In the genomic region with DNA sequence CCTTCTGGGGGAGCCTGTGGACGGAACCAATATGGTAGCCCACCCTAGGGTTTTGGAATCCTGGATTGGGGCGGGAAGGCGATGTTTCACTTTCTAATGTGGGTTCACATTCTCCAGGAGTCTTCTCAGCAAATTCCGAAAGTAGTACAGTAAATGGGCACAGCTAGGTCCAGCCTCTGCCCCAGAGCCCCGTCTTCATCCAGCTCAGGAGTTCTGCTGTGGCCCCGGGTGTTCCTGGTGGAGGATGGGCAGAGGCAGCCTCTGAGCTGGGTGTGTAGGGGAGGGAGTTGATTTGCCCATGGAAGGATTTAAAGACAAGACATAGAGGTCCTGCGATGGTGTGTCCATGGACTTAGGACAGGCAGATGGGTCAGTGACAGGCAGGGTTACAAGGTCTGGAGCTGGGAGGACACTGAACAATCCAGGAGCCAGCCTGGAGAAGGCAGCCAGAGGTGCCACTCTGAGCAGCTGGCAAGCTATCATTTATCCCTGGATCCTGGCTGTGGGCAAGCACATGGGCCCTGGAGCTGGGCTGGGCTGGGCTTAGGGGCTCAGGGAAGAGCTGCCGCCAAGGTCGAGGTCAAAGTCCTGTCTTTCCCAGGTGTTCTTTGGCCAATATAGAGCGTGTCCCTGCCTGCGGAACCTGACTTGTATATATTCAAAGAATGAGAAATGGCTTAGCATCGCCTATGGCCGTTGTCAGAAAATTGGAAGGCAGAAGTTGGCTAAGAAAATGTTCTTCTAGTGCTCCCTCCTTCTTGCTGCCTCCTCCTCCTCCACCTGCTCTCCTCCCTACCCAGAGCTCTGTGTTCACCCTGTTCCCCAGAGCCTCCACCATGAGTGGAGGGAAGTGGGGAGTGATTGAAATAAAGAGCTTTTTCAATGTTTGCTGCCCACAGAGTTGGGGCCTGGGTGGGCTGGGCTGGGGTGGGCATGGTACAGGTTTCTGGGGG, we compare ENCODE assay signal across 23 cellular contexts. TPM values are rescaled to one million over a fixed set of nuclear protein-coding genes. Genes with fewer than 3 reads are reported as not detected.
DNase-seq lines count a peak whose midpoint lies in the region; ATAC-seq, FAIRE-seq and TF ChIP-seq lines count a peak whose summit lies in the region.
"Had no signal": no experiment of that assay in that cellular context is flagged by ENCODE, and none has a peak within 500 bp of the region (broad histone marks: within the 10 kb centered on the region; RNA-seq: fewer than 3 reads in every experiment).

No MANE protein-coding gene starts in this region.

- in situ Hi-C loops in Panc1 (cut with HindIII; ENCODE audit: low pct_unique_long_range_greater_than_20kb, low sequenced_read_pairs), result no loop called here
- in situ Hi-C loops in GM13977 (cut with MboI; ENCODE audit: low pct_unique_long_range_greater_than_20kb, low sequenced_read_pairs, unreplicated experiment), result no loop called here

- no peaks in the 10 kb centered on the region for H4K20me1 ChIP-seq in OCI-LY7 (ENCODE audit: insufficient read depth, low read length)

- POLR2A ChIA-PET in Panc1 (lab: Charles Lee) (interaction anchor here (0.6 kb wide), 2 partner anchors 70 to 149 kb away, joined by 4 to 6 read pairs; no protein-coding TSS in a partner anchor), OCI-LY7 (lab: Charles Lee) (interaction anchor here (0.5 kb wide), 1 partner anchor 653 kb away, joined by 4 read pairs; no protein-coding TSS in a partner anchor)

- H3K4me1 ChIP-seq in Panc1 (ENCODE audit: control insufficient read depth, insufficient read depth, low read length), result peaks cover 3% of the 10 kb centered on the region
- H3K4me1 ChIP-seq in small intestine (ENCODE audit: control insufficient read depth in 2 of 2, insufficient read depth in 1 of 2, low read depth in 1 of 2, low read length in 1 of 2), result no peaks in the 10 kb centered on the region
- H3K4me1 ChIP-seq in OCI-LY7 (ENCODE audit: insufficient read depth, low read length, poor library complexity, severe bottlenecking), result no peaks in the 10 kb centered on the region

- TF ChIP-seq CTCF in Panc1 (IDR thresholded peaks at IDR 0.05) (no peak), GM13977 (IDR thresholded peaks at IDR 0.05; ENCODE audit: extremely low read depth, insufficient read depth, missing control alignments) (no peak), OCI-LY7 (conservative IDR thresholded peaks at IDR 0.05; ENCODE audit: low read length) (no peak)

- 38 to 73% (median 50%) methylated on average over 13 of the region's 13 CpGs for WGBS in small intestine, 3 donors

- no peak overlapping the region for H3K4me2 ChIP-seq in OCI-LY7 (ENCODE audit: low read length)
- H3K4me2 ChIP-seq: KMS-11 had no signal

- peak; percentile 52; the same call in 1 of the 2 replicates for ATAC-seq in Panc1
- peak; percentile 40 for ATAC-seq in esophagus mucosa
- ATAC-seq: activated CD4-positive, alpha-beta T cell treated with anti-CD3 and anti-CD28 coated beads for 36 hours had no signal

- DNase-seq in Panc1 (ENCODE audit: low read depth, low spot score) (no peak), small intestine (peak; percentile 14), NCI-H1417 (lab: John Stamatoyannopoulos, UW) (no peak), GM13977 (ENCODE audit: low spot score) (no peak), OCI-LY7 (ENCODE audit: low spot score) (no peak)
- DNase-seq: activated CD4-positive, alpha-beta T cell treated with anti-CD3 and anti-CD28 coated beads for 36 hours; activated naive CD8-positive, alpha-beta T cell treated with anti-CD3 and anti-CD28 coated beads, Interleukin-2, amount 10 ng/mL, durations not matched to agents 7 days and 5 days; brain microvascular endothelial cell; cortex of kidney; foreskin fibroblast; GOT3; NCI-H2029; NCI-H446; NK-92 treated with Interleukin-12 subunit alpha and Interleukin-12 subunit beta, amount 100 ng/mL, for 24 hours; stomach had no signal

- no peak for FAIRE-seq in small intestine (lab: Jason Lieb, UNC)
- FAIRE-seq: TTC549 had no signal

- H3K9me3 ChIP-seq in Panc1 (ENCODE audit: control insufficient read depth, insufficient read depth, low read depth, low read length), result no peaks in the 10 kb centered on the region
- H3K9me3 ChIP-seq in small intestine (ENCODE audit: control insufficient read depth, low read depth), result no peaks in the 10 kb centered on the region
- H3K9me3 ChIP-seq in OCI-LY7 (ENCODE audit: low read length), result no peaks in the 10 kb centered on the region
- H3K9me3 ChIP-seq: stomach had no signal

- H2AFZ ChIP-seq in OCI-LY7 (ENCODE audit: low read length), result no peak overlapping the region

- BruUV-seq in Panc1 (replicated peaks; lab: Mats Ljungman, UMichigan), result no TSS peak
- no TSS peak for BruUV-seq in OCI-LY7 (replicated peaks; lab: Mats Ljungman, UMichigan)

- H3K79me2 ChIP-seq in OCI-LY7 (ENCODE audit: insufficient read depth, low read depth, low read length), result no peaks in the 10 kb centered on the region

- H3K36me3 ChIP-seq in Panc1 (ENCODE audit: control insufficient read depth, insufficient read depth, low read length) (no peaks in the 10 kb centered on the region), small intestine (ENCODE audit: control insufficient read depth in 2 of 2, insufficient read depth in 2 of 2, low read length in 2 of 2) (no peaks in the 10 kb centered on the region), OCI-LY7 (ENCODE audit: insufficient read depth, low read length) (no peaks in the 10 kb centered on the region)
- H3K36me3 ChIP-seq: brain microvascular endothelial cell, stomach had no signal

- intact Hi-C loops in Panc1 (cut with micrococcal nuclease; ENCODE audit: unreplicated experiment) (loop anchor here (1.0 kb wide), 1 partner anchor 11 kb away; no protein-coding TSS in a partner anchor), OCI-LY7 (cut with micrococcal nuclease; ENCODE audit: unreplicated experiment) (no loop called here)

- H3K27me3 ChIP-seq in Panc1 (ENCODE audit: control insufficient read depth, insufficient read depth, low read length) (peaks cover 8% of the 10 kb centered on the region), small intestine (ENCODE audit: control insufficient read depth in 2 of 2, insufficient read depth in 2 of 2, low read length in 2 of 2) (peaks cover 0 to 14% of the 10 kb centered on the region in 2 donors)

- no peaks in the 10 kb centered on the region for H3K9me2 ChIP-seq in OCI-LY7 (ENCODE audit: insufficient read depth, low read length)

- H3K27ac ChIP-seq in Panc1 (ENCODE audit: low read length) (no peak overlapping the region), small intestine (ENCODE audit: low read depth in 1 of 2, low read length in 1 of 2) (no peak overlapping the region), OCI-LY7 (ENCODE audit: low read depth, low read length, poor library complexity, severe bottlenecking) (no peak overlapping the region)
- H3K27ac ChIP-seq: brain microvascular endothelial cell, KMS-11, stomach had no signal

- CTCF ChIA-PET in Panc1 (lab: Charles Lee), result no interaction called here
- CTCF ChIA-PET in OCI-LY7 (lab: Charles Lee; ENCODE audit: unreplicated experiment), result no interaction called here

- H3K4me3 ChIP-seq in Panc1 (ENCODE audit: low read depth in 2 of 2, low read length in 2 of 2) (no peak overlapping the region), small intestine (ENCODE audit: low read depth in 1 of 2, low read length in 2 of 2) (no peak overlapping the region), OCI-LY7 (ENCODE audit: low read depth, low read length, poor library complexity, severe bottlenecking) (no peak overlapping the region)

RNA-seq across cellular contexts. Expression of gene CLPSL1, which starts 6.7 kb away (rescaled TPM):
- total RNA-seq in Panc1 (2021; ENCODE audit: unreplicated experiment), result not detected
- not detected for polyA plus RNA-seq in Panc1 (2012; ENCODE audit: insufficient read length)
- total RNA-seq in esophagus mucosa, result not detected
- polyA plus RNA-seq in small intestine, result not detected
- not detected in 2 replicates for total RNA-seq in OCI-LY7 (2014; rRNA removed; shearing (Covaris generic))
- not detected in 2 replicates for total RNA-seq in OCI-LY7 (2022)
- total RNA-seq: activated CD4-positive, alpha-beta T cell treated with anti-CD3 and anti-CD28 coated beads for 36 hours; activated naive CD8-positive, alpha-beta T cell treated with anti-CD3 and anti-CD28 coated beads, Interleukin-2, amount 10 ng/mL, durations not matched to agents 7 days and 5 days; Daoy; lung microvascular endothelial cell; myocyte; posterior vena cava; stomach; urinary bladder had no signal
- polyA plus RNA-seq: stomach, urinary bladder had no signal

RNA-seq across cellular contexts. Expression of gene CLPS, which starts 9.6 kb away (rescaled TPM):
- total RNA-seq in Panc1 (2021; ENCODE audit: unreplicated experiment), result 4.0 TPM
- polyA plus RNA-seq in Panc1 (2012; ENCODE audit: insufficient read length), result not detected
- not detected for total RNA-seq in esophagus mucosa
- 10 to 100 TPM in 2 of 3 donors, not detected in 1; 12.2 to 14.5 TPM for polyA plus RNA-seq in small intestine
- not detected in 2 replicates for total RNA-seq in OCI-LY7 (2014; rRNA removed; shearing (Covaris generic))
- not detected in 2 replicates for total RNA-seq in OCI-LY7 (2022)
- total RNA-seq: activated CD4-positive, alpha-beta T cell treated with anti-CD3 and anti-CD28 coated beads for 36 hours; activated naive CD8-positive, alpha-beta T cell treated with anti-CD3 and anti-CD28 coated beads, Interleukin-2, amount 10 ng/mL, durations not matched to agents 7 days and 5 days; Daoy; lung microvascular endothelial cell; myocyte; stomach; urinary bladder had no signal

RNA-seq across cellular contexts. Expression of gene CLPSL2, which starts 11.1 kb away (rescaled TPM):
- 0.57 TPM for total RNA-seq in Panc1 (2021; ENCODE audit: unreplicated experiment)
- not detected for polyA plus RNA-seq in Panc1 (2012; ENCODE audit: insufficient read length)
- not detected for total RNA-seq in esophagus mucosa
- polyA plus RNA-seq in small intestine, result not detected
- not detected in 2 replicates for total RNA-seq in OCI-LY7 (2014; rRNA removed; shearing (Covaris generic))
- not detected in 2 replicates for total RNA-seq in OCI-LY7 (2022)
- total RNA-seq: activated CD4-positive, alpha-beta T cell treated with anti-CD3 and anti-CD28 coated beads for 36 hours; activated naive CD8-positive, alpha-beta T cell treated with anti-CD3 and anti-CD28 coated beads, Interleukin-2, amount 10 ng/mL, durations not matched to agents 7 days and 5 days; Daoy; lung microvascular endothelial cell; myocyte; posterior vena cava; stomach; urinary bladder had no signal
- polyA plus RNA-seq: stomach, urinary bladder had no signal

RNA-seq across cellular contexts. Expression of gene LHFPL5, which starts 17.6 kb away (rescaled TPM):
- total RNA-seq in Panc1 (2021; ENCODE audit: unreplicated experiment) (not detected), esophagus mucosa (not detected), OCI-LY7 (2022) (not detected in 2 replicates)
- polyA plus RNA-seq in Panc1 (2012; ENCODE audit: insufficient read length), result not detected
- polyA plus RNA-seq in small intestine, result under 1 TPM in 1 of 3 donors, not detected in 2; 0.12 TPM
- not detected in 2 replicates for total RNA-seq in OCI-LY7 (2014; rRNA removed; shearing (Covaris generic))
- total RNA-seq: activated CD4-positive, alpha-beta T cell treated with anti-CD3 and anti-CD28 coated beads for 36 hours; activated naive CD8-positive, alpha-beta T cell treated with anti-CD3 and anti-CD28 coated beads, Interleukin-2, amount 10 ng/mL, durations not matched to agents 7 days and 5 days; Daoy; lung microvascular endothelial cell; myocyte; posterior vena cava; stomach; urinary bladder had no signal
- polyA plus RNA-seq: stomach, urinary bladder had no signal

RNA-seq across cellular contexts. Expression of gene ARMC12, which starts 50.7 kb away (rescaled TPM):
- total RNA-seq in Panc1 (2021; ENCODE audit: unreplicated experiment), result 1.4 TPM
- 0.99 TPM for polyA plus RNA-seq in Panc1 (2012; ENCODE audit: insufficient read length)
- total RNA-seq in esophagus mucosa, result not detected
- polyA plus RNA-seq in small intestine, result 1 to 10 TPM in 1 of 3 donors, under 1 TPM in 1, not detected in 1; 0.72 to 2.5 TPM
- 3.4 and 3.7 TPM in 2 replicates for total RNA-seq in OCI-LY7 (2014; rRNA removed; shearing (Covaris generic))
- total RNA-seq in OCI-LY7 (2022), result 4.4 and 4.9 TPM in 2 replicates
- total RNA-seq: stomach, urinary bladder had no signal
